In the genomic region with DNA sequence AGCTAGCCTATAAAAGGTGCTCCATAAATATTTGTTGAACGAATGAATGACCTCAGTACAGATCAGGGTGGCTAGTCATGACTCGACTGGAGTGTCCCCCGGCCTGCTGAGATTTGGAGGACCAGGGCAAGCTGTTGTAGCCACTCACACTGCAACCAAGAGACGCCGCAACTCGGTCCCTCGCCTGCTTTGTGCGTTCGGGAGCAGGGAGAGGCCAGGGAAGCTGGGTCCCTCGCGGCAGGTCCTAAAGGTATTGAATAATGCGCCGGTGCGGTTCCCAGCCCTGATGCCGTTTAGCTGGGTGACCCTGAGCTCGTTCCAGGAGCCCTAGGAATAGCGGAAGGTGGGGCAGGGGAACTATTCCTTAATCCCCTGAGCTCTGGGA, we compare ENCODE assay signal across 10 cellular contexts. TPM values are rescaled to one million over a fixed set of nuclear protein-coding genes. Genes with fewer than 3 reads are reported as not detected.
A peak's percentile ranks its signal among the peaks of the same experiment; 100 is the strongest.
DNase-seq lines count a peak whose midpoint lies in the region; ATAC-seq, FAIRE-seq and TF ChIP-seq lines count a peak whose summit lies in the region.
"Had no signal": no experiment of that assay in that cellular context is flagged by ENCODE, and none has a peak within 500 bp of the region (broad histone marks: within the 10 kb centered on the region; RNA-seq: fewer than 3 reads in every experiment).

No MANE protein-coding gene starts in this region.

- H3K4me1 ChIP-seq in PC-3 (ENCODE audit: insufficient read depth, low read length) (peaks cover 18% of the 10 kb centered on the region), right cardiac atrium (ENCODE audit: control insufficient read depth, insufficient read depth, low read length) (no peaks in the 10 kb centered on the region), pancreas (peaks cover 0 to 6% (median 0%) of the 10 kb centered on the region in 3 donors)

- no peaks in the 10 kb centered on the region for H4K20me1 ChIP-seq in PC-3 (ENCODE audit: low read length)

- POLR2A ChIA-PET in PC-3 (lab: Charles Lee; ENCODE audit: unreplicated experiment): no interaction called here

- no peaks in the 10 kb centered on the region for H3F3A ChIP-seq in PC-3 (ENCODE audit: low read length, unreplicated experiment)

- no peaks in the 10 kb centered on the region for H3K36me3 ChIP-seq in PC-3 (ENCODE audit: low read depth, low read length)
- no peaks in the 10 kb centered on the region for H3K36me3 ChIP-seq in pancreas
- H3K36me3 ChIP-seq: neutrophil had no signal

- H3K79me2 ChIP-seq in PC-3 (ENCODE audit: low read length): no peaks in the 10 kb centered on the region

- H3K4me2 ChIP-seq in PC-3 (ENCODE audit: low read length): peak overlapping the region; percentile 95

- H3K9ac ChIP-seq in PC-3 (ENCODE audit: low read length): no peak overlapping the region

- H3K4me3 ChIP-seq in AG10803 (ENCODE audit: low read length) (peak overlapping the region; percentile 58), PC-3 (ENCODE audit: low read length) (peak overlapping the region; percentile 74; the same call in 1 of the 2 replicates), right cardiac atrium (ENCODE audit: low read length) (peak overlapping the region; percentile 69), pancreas (peak overlapping the region in 3 of 4 donors; percentile 19 to 49 (median 40))

- TSS peak; percentile 35 for BruUV-seq in PC-3 (replicated peaks; lab: Mats Ljungman, UMichigan)

- H3K27ac ChIP-seq in PC-3 (ENCODE audit: low read length) (no peak overlapping the region), right cardiac atrium (ENCODE audit: low read length) (no peak overlapping the region), pancreas (no peak overlapping the region)
- H3K27ac ChIP-seq: neutrophil had no signal

- CTCF ChIA-PET in PC-3 (lab: Charles Lee): no interaction called here

- peak overlapping the region; percentile 79; the same call in 1 of the 2 replicates for H2AFZ ChIP-seq in PC-3 (ENCODE audit: low read length)

- TF ChIP-seq CTCF in AG10803 (conservative IDR thresholded peaks at IDR 0.05; ENCODE audit: low read length) (no peak), PC-3 (conservative IDR thresholded peaks at IDR 0.05; ENCODE audit: low read depth, low read length) (no peak), pancreas (IDR thresholded peaks at IDR 0.05) (no peak)

- WGBS in right cardiac atrium: 42% methylated on average over 17 of the region's 17 CpGs
- WGBS in pancreas, 2 donors: 44 to 55% methylated on average over 17 of the region's 17 CpGs

- no peaks in the 10 kb centered on the region for H3K27me3 ChIP-seq in PC-3 (ENCODE audit: low read length)
- no peaks in the 10 kb centered on the region for H3K27me3 ChIP-seq in right cardiac atrium (ENCODE audit: control insufficient read depth, insufficient read depth)
- H3K27me3 ChIP-seq in pancreas: no peaks in the 10 kb centered on the region

- intact Hi-C loops in PC-3 (cut with micrococcal nuclease) (no loop called here), right cardiac atrium (cut with DNase I) (no loop called here), pancreas (cut with DNase I) (no loop called here)

- no peak for DNase-seq in AG10803 (ENCODE audit: low read depth)
- DNase-seq in PC-3: no peak
- DNase-seq in right cardiac atrium: no peak
- DNase-seq in pancreas: peak in 1 of 6 donors; percentile 54
- no peak for DNase-seq in stimulated activated CD4-positive, alpha-beta T cell treated with anti-CD3 and anti-CD28 coated beads, Interleukin-12 subunit alpha, Interleukin-12 subunit beta, amount 100 ng/mL, for 4 hours
- no peak for DNase-seq in activated effector memory CD4-positive, alpha-beta T cell treated with anti-CD3 and anti-CD28 coated beads, Interleukin-2, amount 50 U/mL, for 16 hours
- no peak for DNase-seq in NCI-H1436 (lab: John Stamatoyannopoulos, UW)
- DNase-seq: CD8-positive, alpha-beta memory T cell had no signal

- no peaks in the 10 kb centered on the region for H3K9me2 ChIP-seq in PC-3 (replicated peaks; ENCODE audit: low read length)

- no peak for ATAC-seq in PC-3
- ATAC-seq in right cardiac atrium: no peak
- no peak for ATAC-seq in pancreas
- ATAC-seq in HG02870 (IDR thresholded peaks at IDR 0.05; ENCODE audit: unreplicated experiment): no peak

- H3K9me3 ChIP-seq in PC-3 (ENCODE audit: low read length): no peaks in the 10 kb centered on the region
- H3K9me3 ChIP-seq in right cardiac atrium (ENCODE audit: control insufficient read depth, low read length): no peaks in the 10 kb centered on the region
- H3K9me3 ChIP-seq in pancreas: no peaks in the 10 kb centered on the region
- H3K9me3 ChIP-seq: neutrophil had no signal

- FAIRE-seq in pancreas (lab: Jason Lieb, UNC): no peak

RNA-seq across cellular contexts. Expression of a gene that starts 1.8 kb away (rescaled TPM):
- total RNA-seq in PC-3 (2014; rRNA removed) (0.98 and 1.6 TPM in 2 replicates), right cardiac atrium (1 to 10 TPM; 1.6 to 5.3 (median 4.4) TPM), pancreas (1 to 10 TPM in 2 of 6 donors, under 1 TPM in 4; 0.22 to 2.2 (median 0.52) TPM)
- polyA plus RNA-seq in right cardiac atrium (2.2 TPM), pancreas (under 1 TPM; 0.23 to 0.26 TPM)
- polyA plus RNA-seq: CD8-positive, alpha-beta memory T cell had no signal

RNA-seq across cellular contexts. Expression of a gene that starts 43.2 kb away (rescaled TPM):
- total RNA-seq in PC-3 (2014; rRNA removed): not detected in 2 replicates
- total RNA-seq in right cardiac atrium: under 1 TPM in 2 of 4 donors, not detected in 2; 0.09 to 0.14 TPM
- polyA plus RNA-seq in right cardiac atrium: 0.09 TPM
- under 1 TPM in 1 of 6 donors, not detected in 5; 0.32 TPM for total RNA-seq in pancreas
- polyA plus RNA-seq in pancreas: not detected
- total RNA-seq: CD8-positive, alpha-beta memory T cell had no signal
- polyA plus RNA-seq: CD8-positive, alpha-beta memory T cell had no signal
